1 cellular context compared by ENCODE assay signal in genomic region chr6:44471271-44471981, GRCh38.
A peak's percentile ranks its signal among the peaks of the same experiment; 100 is the strongest.
TF ChIP-seq lines count a peak whose summit lies in the region.

No MANE protein-coding gene starts in this region.

TF ChIP-seq in K562, 482 proteins besides CTCF, POLR2A, EP300 and RAD21 (continued from another document):
- TF ChIP-seq TAF1 (IDR thresholded peaks at IDR 0.05; ENCODE audit: control insufficient read depth, extremely low read depth, insufficient read depth, low read length, severe bottlenecking) (peak; percentile 48), HDAC1 (IDR thresholded peaks at IDR 0.05) (peak; percentile 50 to 78; a peak in 2 of 4 replicates), PBX2 (CRISPR knock-in tag; IDR thresholded peaks at IDR 0.05; ENCODE audit: low read depth) (no peak), PBX2 (tag; conservative IDR thresholded peaks at IDR 0.05; ENCODE audit: low read depth) (peak; percentile 28; the same call in 1 of the 2 replicates), TCFL5 (CRISPR knock-in tag; conservative IDR thresholded peaks at IDR 0.05) (no peak), CREB3 (tag; conservative IDR thresholded peaks at IDR 0.05; ENCODE audit: low read depth) (no peak), MITF (IDR thresholded peaks at IDR 0.05) (peak; percentile 70; the same call in 1 of the 2 replicates), MGA (IDR thresholded peaks at IDR 0.05) (peak; percentile 86; the same call in 1 of the 2 replicates), DMBX1 (CRISPR knock-in tag; IDR thresholded peaks at IDR 0.05; ENCODE audit: borderline replicate concordance) (peak; percentile 87), U2AF2 (optimal IDR thresholded peaks at IDR 0.05; ENCODE audit: low read depth, low read length) (no peak), HBP1 (CRISPR knock-in tag; IDR thresholded peaks at IDR 0.05) (0 out of 2 replicates have a peak, but pooled peaks have one; percentile 8), NFATC3 (IDR thresholded peaks at IDR 0.05) (no peak), ATF1 (CRISPR knock-in tag; IDR thresholded peaks at IDR 0.05) (no peak), ATF1 (tag; IDR thresholded peaks at IDR 0.05) (peak; percentile 48; the same call in 1 of the 2 replicates), ZNF764 (CRISPR knock-in tag; IDR thresholded peaks at IDR 0.05; ENCODE audit: low read depth) (no peak), ZKSCAN8 (CRISPR knock-in tag; IDR thresholded peaks at IDR 0.05) (0 out of 2 replicates have a peak, but pooled peaks have one; percentile 67), ZNF740 (CRISPR knock-in tag; IDR thresholded peaks at IDR 0.05) (no peak), ZNF740 (tag; IDR thresholded peaks at IDR 0.05) (no peak), ZKSCAN1 (IDR thresholded peaks at IDR 0.05; ENCODE audit: low read depth, low read length) (peak; percentile 54; the same call in 1 of the 2 replicates), NCOR1 (IDR thresholded peaks at IDR 0.05) (peak; percentile 97), CHCHD3 (CRISPR knock-in tag; IDR thresholded peaks at IDR 0.05) (no peak), E2F6 (IDR thresholded peaks at IDR 0.05; ENCODE audit: borderline replicate concordance in 1 of 2, extremely low read depth in 1 of 2, insufficient read depth in 1 of 2, insufficient read length in 1 of 2, low read depth in 1 of 2, low read length in 1 of 2, poor library complexity in 1 of 2, severe bottlenecking in 1 of 2) (peak; percentile 63 to 77), SMARCC2 (IDR thresholded peaks at IDR 0.05; ENCODE audit: low read depth) (peak; percentile 57; the same call in 1 of the 2 replicates), THAP12 (CRISPR knock-in tag; IDR thresholded peaks at IDR 0.05) (0 out of 2 replicates have a peak, but pooled peaks have one; percentile 23), HMBOX1 (IDR thresholded peaks at IDR 0.05) (peak; percentile 82), ZZZ3 (IDR thresholded peaks at IDR 0.05) (no peak), HDAC8 (tag; IDR thresholded peaks at IDR 0.05) (no peak), EHMT2 (IDR thresholded peaks at IDR 0.05) (peak; percentile 27; the same call in 1 of the 2 replicates)
